Comparison of ENCODE assay signal across 26 cellular contexts in the genomic region with DNA sequence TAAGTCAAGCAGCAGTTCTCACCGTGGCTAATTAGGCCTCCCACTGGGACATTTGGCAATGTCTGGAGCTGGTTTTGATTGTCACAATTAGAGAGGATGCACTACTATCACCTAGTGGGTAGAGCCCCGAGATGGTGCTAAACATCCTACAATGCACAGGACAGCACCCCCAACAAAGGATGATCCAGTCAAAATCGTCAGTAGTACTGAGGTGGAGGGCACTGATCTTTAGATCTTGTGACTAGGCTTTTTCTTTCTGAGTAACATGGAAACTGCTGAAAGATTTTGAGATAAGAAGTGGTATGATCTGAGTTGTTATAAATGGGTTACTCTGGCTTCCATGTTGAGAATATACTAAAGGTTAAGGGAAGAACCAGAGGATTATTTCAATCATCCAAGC. TPM values are rescaled to one million over a fixed set of nuclear protein-coding genes. Genes with fewer than 3 reads are reported as not detected.
"Had no signal": no experiment of that assay in that cellular context is flagged by ENCODE, and none has a peak within 500 bp of the region (broad histone marks: within the 10 kb centered on the region; RNA-seq: fewer than 3 reads in every experiment).

No MANE protein-coding gene starts in this region.

- H3K27ac Mint-ChIP-seq: activated naive CD8-positive, alpha-beta T cell treated with anti-CD3 and anti-CD28 coated beads, Interleukin-2, amount 10 ng/mL, durations not matched to agents 7 days and 5 days; natural killer cell treated with Interleukin-12 subunit alpha and Interleukin-12 subunit beta and Interleukin-15 and Interleukin-18, amount 100 ng/mL, for 72 hours had no signal

- H3K4me3 Mint-ChIP-seq: activated naive CD8-positive, alpha-beta T cell treated with anti-CD3 and anti-CD28 coated beads, Interleukin-2, amount 10 ng/mL, durations not matched to agents 7 days and 5 days; natural killer cell treated with Interleukin-12 subunit alpha and Interleukin-12 subunit beta and Interleukin-15 and Interleukin-18, amount 100 ng/mL, for 72 hours had no signal

- DNase-seq: activated gamma-delta T cell treated with Interleukin-2 at 50 U/mL for 16 hours; activated naive CD8-positive, alpha-beta T cell treated with anti-CD3 and anti-CD28 coated beads, Interleukin-2, amount 10 ng/mL, durations not matched to agents 7 days and 5 days; amniotic stem cell; brain microvascular endothelial cell; dorsolateral prefrontal cortex; effector memory CD4-positive, alpha-beta T cell; erythroblast; gastrocnemius medialis; glutamatergic neuron; left lung; lower lobe of right lung; mesenchymal stem cell; stimulated activated CD4-positive, alpha-beta T cell treated with anti-CD3 and anti-CD28 coated beads, Interleukin-2, amount 100 ng/mL, for 48 hours; stomach; thyroid gland; upper lobe of left lung had no signal

- H3K36me3 Mint-ChIP-seq: activated naive CD8-positive, alpha-beta T cell treated with anti-CD3 and anti-CD28 coated beads, Interleukin-2, amount 10 ng/mL, durations not matched to agents 7 days and 5 days; natural killer cell treated with Interleukin-12 subunit alpha and Interleukin-12 subunit beta and Interleukin-15 and Interleukin-18, amount 100 ng/mL, for 72 hours had no signal

- H3K9me3 Mint-ChIP-seq: activated naive CD8-positive, alpha-beta T cell treated with anti-CD3 and anti-CD28 coated beads, Interleukin-2, amount 10 ng/mL, durations not matched to agents 7 days and 5 days; natural killer cell treated with Interleukin-12 subunit alpha and Interleukin-12 subunit beta and Interleukin-15 and Interleukin-18, amount 100 ng/mL, for 72 hours had no signal

- ATAC-seq: gastrocnemius medialis; left lung; lower lobe of right lung; natural killer cell treated with Interleukin-12 subunit alpha and Interleukin-12 subunit beta and Interleukin-15 and Interleukin-18, amount 100 ng/mL, for 72 hours had no signal

RNA-seq across cellular contexts. Expression of a gene that starts 12.0 kb away (rescaled TPM):
- total RNA-seq: activated naive CD8-positive, alpha-beta T cell treated with anti-CD3 and anti-CD28 coated beads, Interleukin-2, amount 10 ng/mL, durations not matched to agents 7 days and 5 days; cardiac septum; cerebellum; mononuclear cell; right atrium auricular region; smooth muscle cell; vagina had no signal

RNA-seq across cellular contexts. Expression of a gene that starts 37.3 kb away (rescaled TPM):
- total RNA-seq: activated naive CD8-positive, alpha-beta T cell treated with anti-CD3 and anti-CD28 coated beads, Interleukin-2, amount 10 ng/mL, durations not matched to agents 7 days and 5 days; astrocyte; cardiac septum; cerebellum; dorsolateral prefrontal cortex; gastrocnemius medialis; left lung; lower lobe of right lung; natural killer cell treated with Interleukin-12 subunit alpha and Interleukin-12 subunit beta and Interleukin-15 and Interleukin-18, amount 100 ng/mL, for 72 hours; omental fat pad; pulmonary artery endothelial cell; right atrium auricular region; smooth muscle cell; stomach; thyroid gland; upper lobe of left lung; vagina had no signal
- polyA plus RNA-seq: smooth muscle cell, stomach had no signal

RNA-seq across cellular contexts. Expression of a gene that starts 59.8 kb away (rescaled TPM):
- total RNA-seq: activated naive CD8-positive, alpha-beta T cell treated with anti-CD3 and anti-CD28 coated beads, Interleukin-2, amount 10 ng/mL, durations not matched to agents 7 days and 5 days; astrocyte; cardiac septum; cerebellum; dorsolateral prefrontal cortex; gastrocnemius medialis; left lung; mononuclear cell; natural killer cell treated with Interleukin-12 subunit alpha and Interleukin-12 subunit beta and Interleukin-15 and Interleukin-18, amount 100 ng/mL, for 72 hours; omental fat pad; pulmonary artery endothelial cell; right atrium auricular region; smooth muscle cell; thyroid gland; vagina had no signal
- polyA plus RNA-seq: smooth muscle cell, stomach had no signal
